In genomic region chr2:95320344-95320712, GRCh38 we compare ENCODE assay signal across 2 cellular contexts.
TF ChIP-seq lines count a peak whose summit lies in the region.

No MANE protein-coding gene starts in this region.

TF ChIP-seq in HEK293, 187 proteins besides CTCF, POLR2A, EP300 and RAD21:
- no peak for TF ChIP-seq ZNF837 (tag by site-specific recombination; IDR thresholded peaks at IDR 0.05)
- no peak for TF ChIP-seq ZNF221 (tag by site-specific recombination; IDR thresholded peaks at IDR 0.05; ENCODE audit: borderline replicate concordance)
- peak; percentile 60; the same call in 1 of the 2 replicates for TF ChIP-seq KLF1 (tag by site-specific recombination; IDR thresholded peaks at IDR 0.05)

TF ChIP-seq in H1, 55 proteins besides CTCF, POLR2A, EP300 and RAD21:
- TF ChIP-seq E2F6 (IDR thresholded peaks at IDR 0.05) = no peak
- TF ChIP-seq TAF7 (optimal IDR thresholded peaks at IDR 0.05; ENCODE audit: borderline replicate concordance, low read depth, low read length) = no peak
